Comparison of ENCODE assay signal across 1 cellular context in genomic region chr15:67064607-67065530, GRCh38.
TF ChIP-seq lines count a peak whose summit lies in the region.

No MANE protein-coding gene starts in this region.

TF ChIP-seq in WTC11, 78 proteins besides CTCF, POLR2A, EP300 and RAD21 (continued from another document):
- TF ChIP-seq ZNF281 (CRISPR knock-in tag; IDR thresholded peaks at IDR 0.05), result no peak
- TF ChIP-seq FOXP1 (CRISPR knock-in tag; IDR thresholded peaks at IDR 0.05; ENCODE audit: borderline replicate concordance), result 0 out of 2 replicates have a peak, but pooled peaks have one; percentile 21
- TF ChIP-seq TP53 (CRISPR knock-in tag; IDR thresholded peaks at IDR 0.05), result no peak; the same call in 1 of the 2 replicates
- no peak for TF ChIP-seq TCF7 (CRISPR knock-in tag; IDR thresholded peaks at IDR 0.05; ENCODE audit: low read depth)
- no peak for TF ChIP-seq ZNF232 (CRISPR knock-in tag; IDR thresholded peaks at IDR 0.05)
- no peak for TF ChIP-seq NFATC4 (CRISPR knock-in tag; IDR thresholded peaks at IDR 0.05)
- no peak; the same call in 1 of the 2 replicates for TF ChIP-seq KAT7 (CRISPR knock-in tag; IDR thresholded peaks at IDR 0.05; ENCODE audit: borderline replicate concordance)
- TF ChIP-seq ZNF317 (CRISPR knock-in tag; IDR thresholded peaks at IDR 0.05; ENCODE audit: borderline replicate concordance, low read depth), result no peak
- TF ChIP-seq CDX4 (CRISPR knock-in tag; IDR thresholded peaks at IDR 0.05; ENCODE audit: borderline replicate concordance), result no peak
- TF ChIP-seq TEAD1 (CRISPR knock-in tag; IDR thresholded peaks at IDR 0.05), result 0 out of 2 replicates have a peak, but pooled peaks have one; percentile 18
- TF ChIP-seq ZNF416 (CRISPR knock-in tag; IDR thresholded peaks at IDR 0.05), result no peak
- no peak for TF ChIP-seq TEAD4 (CRISPR knock-in tag; IDR thresholded peaks at IDR 0.05)
- TF ChIP-seq GABPB1 (CRISPR knock-in tag; IDR thresholded peaks at IDR 0.05), result no peak; the same call in 1 of the 2 replicates
- no peak for TF ChIP-seq ZNF219 (CRISPR knock-in tag; IDR thresholded peaks at IDR 0.05; ENCODE audit: borderline replicate concordance)
- no peak for TF ChIP-seq RELA (CRISPR knock-in tag; IDR thresholded peaks at IDR 0.05; ENCODE audit: borderline replicate concordance)
- TF ChIP-seq, protein P1, sequence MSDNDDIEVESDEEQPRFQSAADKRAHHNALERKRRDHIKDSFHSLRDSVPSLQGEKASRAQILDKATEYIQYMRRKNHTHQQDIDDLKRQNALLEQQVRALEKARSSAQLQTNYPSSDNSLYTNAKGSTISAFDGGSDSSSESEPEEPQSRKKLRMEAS (CRISPR knock-in tag; IDR thresholded peaks at IDR 0.05), result peak; percentile 56; the same call in 1 of the 2 replicates
- no peak for TF ChIP-seq ZNF138 (CRISPR knock-in tag; conservative IDR thresholded peaks at IDR 0.05)
- TF ChIP-seq, protein P2, sequence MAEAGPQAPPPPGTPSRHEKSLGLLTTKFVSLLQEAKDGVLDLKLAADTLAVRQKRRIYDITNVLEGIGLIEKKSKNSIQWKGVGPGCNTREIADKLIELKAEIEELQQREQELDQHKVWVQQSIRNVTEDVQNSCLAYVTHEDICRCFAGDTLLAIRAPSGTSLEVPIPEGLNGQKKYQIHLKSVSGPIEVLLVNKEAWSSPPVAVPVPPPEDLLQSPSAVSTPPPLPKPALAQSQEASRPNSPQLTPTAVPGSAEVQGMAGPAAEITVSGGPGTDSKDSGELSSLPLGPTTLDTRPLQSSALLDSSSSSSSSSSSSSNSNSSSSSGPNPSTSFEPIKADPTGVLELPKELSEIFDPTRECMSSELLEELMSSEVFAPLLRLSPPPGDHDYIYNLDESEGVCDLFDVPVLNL (CRISPR knock-in tag; IDR thresholded peaks at IDR 0.05; ENCODE audit: borderline replicate concordance, low read depth), result no peak
- TF ChIP-seq, protein P3, sequence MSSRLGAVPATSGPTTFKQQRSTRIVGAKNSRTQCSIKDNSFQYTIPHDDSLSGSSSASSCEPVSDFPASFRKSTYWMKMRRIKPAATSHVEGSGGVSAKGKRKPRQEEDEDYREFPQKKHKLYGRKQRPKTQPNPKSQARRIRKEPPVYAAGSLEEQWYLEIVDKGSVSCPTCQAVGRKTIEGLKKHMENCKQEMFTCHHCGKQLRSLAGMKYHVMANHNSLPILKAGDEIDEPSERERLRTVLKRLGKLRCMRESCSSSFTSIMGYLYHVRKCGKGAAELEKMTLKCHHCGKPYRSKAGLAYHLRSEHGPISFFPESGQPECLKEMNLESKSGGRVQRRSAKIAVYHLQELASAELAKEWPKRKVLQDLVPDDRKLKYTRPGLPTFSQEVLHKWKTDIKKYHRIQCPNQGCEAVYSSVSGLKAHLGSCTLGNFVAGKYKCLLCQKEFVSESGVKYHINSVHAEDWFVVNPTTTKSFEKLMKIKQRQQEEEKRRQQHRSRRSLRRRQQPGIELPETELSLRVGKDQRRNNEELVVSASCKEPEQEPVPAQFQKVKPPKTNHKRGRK (CRISPR knock-in tag; IDR thresholded peaks at IDR 0.05; ENCODE audit: borderline replicate concordance), result no peak
- no peak for TF ChIP-seq OVOL2 (CRISPR knock-in tag; IDR thresholded peaks at IDR 0.05; ENCODE audit: borderline replicate concordance)
- TF ChIP-seq, protein P4, sequence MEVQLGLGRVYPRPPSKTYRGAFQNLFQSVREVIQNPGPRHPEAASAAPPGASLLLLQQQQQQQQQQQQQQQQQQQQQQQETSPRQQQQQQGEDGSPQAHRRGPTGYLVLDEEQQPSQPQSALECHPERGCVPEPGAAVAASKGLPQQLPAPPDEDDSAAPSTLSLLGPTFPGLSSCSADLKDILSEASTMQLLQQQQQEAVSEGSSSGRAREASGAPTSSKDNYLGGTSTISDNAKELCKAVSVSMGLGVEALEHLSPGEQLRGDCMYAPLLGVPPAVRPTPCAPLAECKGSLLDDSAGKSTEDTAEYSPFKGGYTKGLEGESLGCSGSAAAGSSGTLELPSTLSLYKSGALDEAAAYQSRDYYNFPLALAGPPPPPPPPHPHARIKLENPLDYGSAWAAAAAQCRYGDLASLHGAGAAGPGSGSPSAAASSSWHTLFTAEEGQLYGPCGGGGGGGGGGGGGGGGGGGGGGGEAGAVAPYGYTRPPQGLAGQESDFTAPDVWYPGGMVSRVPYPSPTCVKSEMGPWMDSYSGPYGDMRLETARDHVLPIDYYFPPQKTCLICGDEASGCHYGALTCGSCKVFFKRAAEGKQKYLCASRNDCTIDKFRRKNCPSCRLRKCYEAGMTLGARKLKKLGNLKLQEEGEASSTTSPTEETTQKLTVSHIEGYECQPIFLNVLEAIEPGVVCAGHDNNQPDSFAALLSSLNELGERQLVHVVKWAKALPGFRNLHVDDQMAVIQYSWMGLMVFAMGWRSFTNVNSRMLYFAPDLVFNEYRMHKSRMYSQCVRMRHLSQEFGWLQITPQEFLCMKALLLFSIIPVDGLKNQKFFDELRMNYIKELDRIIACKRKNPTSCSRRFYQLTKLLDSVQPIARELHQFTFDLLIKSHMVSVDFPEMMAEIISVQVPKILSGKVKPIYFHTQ (CRISPR knock-in tag; IDR thresholded peaks at IDR 0.05), result no peak
- no peak for TF ChIP-seq CREB1 (CRISPR knock-in tag; IDR thresholded peaks at IDR 0.05)
- TF ChIP-seq FOXK1 (CRISPR knock-in tag; IDR thresholded peaks at IDR 0.05), result no peak
- TF ChIP-seq E2F1 (CRISPR knock-in tag; IDR thresholded peaks at IDR 0.05), result no peak
- TF ChIP-seq, protein P5, sequence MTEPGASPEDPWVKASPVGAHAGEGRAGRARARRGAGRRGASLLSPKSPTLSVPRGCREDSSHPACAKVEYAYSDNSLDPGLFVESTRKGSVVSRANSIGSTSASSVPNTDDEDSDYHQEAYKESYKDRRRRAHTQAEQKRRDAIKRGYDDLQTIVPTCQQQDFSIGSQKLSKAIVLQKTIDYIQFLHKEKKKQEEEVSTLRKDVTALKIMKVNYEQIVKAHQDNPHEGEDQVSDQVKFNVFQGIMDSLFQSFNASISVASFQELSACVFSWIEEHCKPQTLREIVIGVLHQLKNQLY (CRISPR knock-in tag; IDR thresholded peaks at IDR 0.05), result no peak
- TF ChIP-seq, protein P6, sequence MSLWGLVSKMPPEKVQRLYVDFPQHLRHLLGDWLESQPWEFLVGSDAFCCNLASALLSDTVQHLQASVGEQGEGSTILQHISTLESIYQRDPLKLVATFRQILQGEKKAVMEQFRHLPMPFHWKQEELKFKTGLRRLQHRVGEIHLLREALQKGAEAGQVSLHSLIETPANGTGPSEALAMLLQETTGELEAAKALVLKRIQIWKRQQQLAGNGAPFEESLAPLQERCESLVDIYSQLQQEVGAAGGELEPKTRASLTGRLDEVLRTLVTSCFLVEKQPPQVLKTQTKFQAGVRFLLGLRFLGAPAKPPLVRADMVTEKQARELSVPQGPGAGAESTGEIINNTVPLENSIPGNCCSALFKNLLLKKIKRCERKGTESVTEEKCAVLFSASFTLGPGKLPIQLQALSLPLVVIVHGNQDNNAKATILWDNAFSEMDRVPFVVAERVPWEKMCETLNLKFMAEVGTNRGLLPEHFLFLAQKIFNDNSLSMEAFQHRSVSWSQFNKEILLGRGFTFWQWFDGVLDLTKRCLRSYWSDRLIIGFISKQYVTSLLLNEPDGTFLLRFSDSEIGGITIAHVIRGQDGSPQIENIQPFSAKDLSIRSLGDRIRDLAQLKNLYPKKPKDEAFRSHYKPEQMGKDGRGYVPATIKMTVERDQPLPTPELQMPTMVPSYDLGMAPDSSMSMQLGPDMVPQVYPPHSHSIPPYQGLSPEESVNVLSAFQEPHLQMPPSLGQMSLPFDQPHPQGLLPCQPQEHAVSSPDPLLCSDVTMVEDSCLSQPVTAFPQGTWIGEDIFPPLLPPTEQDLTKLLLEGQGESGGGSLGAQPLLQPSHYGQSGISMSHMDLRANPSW (CRISPR knock-in tag; conservative IDR thresholded peaks at IDR 0.05; ENCODE audit: low read depth), result no peak
- TF ChIP-seq IRF2 (CRISPR knock-in tag; IDR thresholded peaks at IDR 0.05; ENCODE audit: borderline replicate concordance, low read depth), result no peak
- 0 out of 2 replicates have a peak, but pooled peaks have one; percentile 22 for TF ChIP-seq ARID4B (CRISPR knock-in tag; IDR thresholded peaks at IDR 0.05; ENCODE audit: borderline replicate concordance)
